21 cellular contexts compared by ENCODE assay signal in genomic region chrX:39112143-39112542, GRCh38.
"Had no signal": no experiment of that assay in that cellular context is flagged by ENCODE, and none has a peak within 500 bp of the region (broad histone marks: within the 10 kb centered on the region; RNA-seq: fewer than 3 reads in every experiment).

No MANE protein-coding gene starts in this region.

- H3K27ac ChIP-seq: body of pancreas, coronary artery, hepatocyte, transverse colon had no signal

- H3K4me2 ChIP-seq: hepatocyte, smooth muscle cell had no signal

- H2AFZ ChIP-seq: hepatocyte had no signal

- H3K36me3 ChIP-seq: transverse colon had no signal

- DNase-seq: activated CD4-positive, alpha-beta memory T cell treated with anti-CD3 and anti-CD28 coated beads, Interleukin-2, amount 10 ng/mL, durations not matched to agents 7 days and 5 days; activated CD4-positive, alpha-beta T cell treated with anti-CD3 and anti-CD28 coated beads for 4 hours; activated effector memory CD4-positive, alpha-beta T cell treated with Interleukin-2 at 50 U/mL for 16 hours; activated naive CD4-positive, alpha-beta T cell treated with anti-CD3 and anti-CD28 coated beads, Interleukin-2, amount 50 U/mL, for 16 hours; activated T-cell treated with anti-CD3 and anti-CD28 coated beads, Interleukin-2, amount 50 U/mL, for 24 hours; body of pancreas; kidney; left ventricle myocardium superior; mesendoderm; nucleus accumbens; right cardiac atrium; stimulated activated CD4-positive, alpha-beta T cell treated with anti-CD3 and anti-CD28 coated beads, Interleukin-4, amount 100 ng/mL, for 4 hours; stimulated activated CD8-positive, alpha-beta memory T cell treated with anti-CD3 and anti-CD28 coated beads, Interleukin-4, amount 100 ng/mL, for 48 hours; stimulated activated naive CD4-positive, alpha-beta T cell treated with Interleukin-2 at 50 U/mL for 16 hours; substantia nigra; T-helper 17 cell; transverse colon had no signal

- H3K79me2 ChIP-seq: hepatocyte had no signal

- H3K9me3 ChIP-seq: body of pancreas, transverse colon had no signal

- ATAC-seq: body of pancreas, left ventricle myocardium superior, right cardiac atrium, T-helper 17 cell, WTC11 had no signal

- H3K27me3 ChIP-seq: body of pancreas, hepatocyte, transverse colon had no signal

- FAIRE-seq: kidney had no signal

- H3K4me1 ChIP-seq: body of pancreas, transverse colon had no signal

- H3K4me3 ChIP-seq: body of pancreas, coronary artery, hepatocyte, smooth muscle cell, transverse colon had no signal
